28 cellular contexts compared by ENCODE assay signal in genomic region chr11:27455667-27456066, GRCh38. TPM values are rescaled to one million over a fixed set of nuclear protein-coding genes. Genes with fewer than 3 reads are reported as not detected.
A peak's percentile ranks its signal among the peaks of the same experiment; 100 is the strongest.
DNase-seq lines count a peak whose midpoint lies in the region; ATAC-seq, FAIRE-seq and TF ChIP-seq lines count a peak whose summit lies in the region.
"Had no signal": no experiment of that assay in that cellular context is flagged by ENCODE, and none has a peak within 500 bp of the region (broad histone marks: within the 10 kb centered on the region; RNA-seq: fewer than 3 reads in every experiment).

No MANE protein-coding gene starts in this region.

- no peak overlapping the region for H3K9ac ChIP-seq in kidney (ENCODE audit: low read length in 2 of 2)
- H3K9ac ChIP-seq in smooth muscle cell (ENCODE audit: low read depth), result no peak overlapping the region

- POLR2A ChIA-PET in CD4-positive, alpha-beta memory T cell (lab: Charles Lee; ENCODE audit: partially characterized antibody), result no interaction called here

- no peaks in the 10 kb centered on the region for H3K36me3 Mint-ChIP-seq in CD4-positive, alpha-beta memory T cell
- H3K36me3 Mint-ChIP-seq: activated naive CD8-positive, alpha-beta T cell treated with anti-CD3 and anti-CD28 coated beads, Interleukin-2, amount 10 ng/mL, durations not matched to agents 7 days and 5 days; CD8-positive, alpha-beta memory T cell had no signal

- no peaks in the 10 kb centered on the region for H3K27me3 ChIP-seq in body of pancreas
- H3K27me3 ChIP-seq in smooth muscle cell (ENCODE audit: low read depth), result no peaks in the 10 kb centered on the region
- no peaks in the 10 kb centered on the region for H3K27me3 ChIP-seq in CD4-positive, alpha-beta memory T cell (ENCODE audit: insufficient read depth, low read length)
- H3K27me3 ChIP-seq: esophagus muscularis mucosa, gastrocnemius medialis, transverse colon had no signal

- H3K9me3 ChIP-seq in body of pancreas, result no peaks in the 10 kb centered on the region
- no peaks in the 10 kb centered on the region for H3K9me3 ChIP-seq in kidney (ENCODE audit: control insufficient read depth in 1 of 2, low read length in 2 of 2)
- no peaks in the 10 kb centered on the region for H3K9me3 ChIP-seq in smooth muscle cell (replicated peaks; ENCODE audit: low read depth)
- H3K9me3 ChIP-seq in CD4-positive, alpha-beta memory T cell (ENCODE audit: control insufficient read depth in 1 of 2, low read length in 2 of 2), result no peaks in the 10 kb centered on the region
- H3K9me3 ChIP-seq: esophagus muscularis mucosa, gastrocnemius medialis, mucosa of descending colon, transverse colon had no signal

- peak overlapping the region; percentile 69 for H3K4me2 ChIP-seq in smooth muscle cell

- no peaks in the 10 kb centered on the region for H3K4me1 Mint-ChIP-seq in CD4-positive, alpha-beta memory T cell
- H3K4me1 Mint-ChIP-seq: activated CD4-positive, alpha-beta memory T cell treated with anti-CD3 and anti-CD28 coated beads, Interleukin-2, amount 10 ng/mL, durations not matched to agents 7 days and 5 days; activated naive CD8-positive, alpha-beta T cell treated with anti-CD3 and anti-CD28 coated beads, Interleukin-2, amount 10 ng/mL, durations not matched to agents 7 days and 5 days; CD8-positive, alpha-beta memory T cell had no signal

- H2AFZ ChIP-seq in smooth muscle cell (ENCODE audit: low read depth), result no peak overlapping the region

- TF ChIP-seq CTCF in body of pancreas (IDR thresholded peaks at IDR 0.05), result no peak
- TF ChIP-seq CTCF in kidney (IDR thresholded peaks at IDR 0.05; ENCODE audit: borderline replicate concordance, extremely low read depth, insufficient read depth), result no peak
- no peak for TF ChIP-seq CTCF in smooth muscle cell (IDR thresholded peaks at IDR 0.05; ENCODE audit: borderline replicate concordance, insufficient read depth, poor library complexity, severe bottlenecking)

- H3F3A ChIP-seq in smooth muscle cell (ENCODE audit: low read depth), result peaks cover 5% of the 10 kb centered on the region

- peaks cover 1 to 2% of the 10 kb centered on the region in 2 donors for H3K27me3 Mint-ChIP-seq in CD4-positive, alpha-beta memory T cell

- H3K27ac ChIP-seq in body of pancreas, result peak overlapping the region in 3 of 4 donors; percentile 62 to 99 (median 97)
- H3K27ac ChIP-seq in kidney (ENCODE audit: low read depth in 2 of 2, low read length in 2 of 2), result peak overlapping the region; percentile 48 to 84
- H3K27ac ChIP-seq in smooth muscle cell (ENCODE audit: low read depth), result peak overlapping the region; percentile 65
- H3K27ac ChIP-seq in CD4-positive, alpha-beta memory T cell (ENCODE audit: low read depth, low read length), result no peak overlapping the region
- H3K27ac ChIP-seq: esophagus muscularis mucosa, gastrocnemius medialis, transverse colon had no signal

- H3K4me1 ChIP-seq in body of pancreas, result peaks cover 98% of the 10 kb centered on the region
- H3K4me1 ChIP-seq in kidney (ENCODE audit: control insufficient read depth in 1 of 2, insufficient read depth in 1 of 2, low read depth in 1 of 2, low read length in 2 of 2), result peaks cover 14 to 55% of the 10 kb centered on the region in 2 donors
- H3K4me1 ChIP-seq in smooth muscle cell (ENCODE audit: low read depth), result peaks cover 43% of the 10 kb centered on the region
- H3K4me1 ChIP-seq in CD4-positive, alpha-beta memory T cell (ENCODE audit: insufficient read depth, low read length), result no peaks in the 10 kb centered on the region

- H3K4me3 ChIP-seq in body of pancreas, result no peak overlapping the region
- peak overlapping the region; percentile 36 to 37 for H3K4me3 ChIP-seq in kidney (ENCODE audit: low read length in 2 of 2)
- H3K4me3 ChIP-seq in smooth muscle cell, result no peak overlapping the region
- H3K4me3 ChIP-seq in CD4-positive, alpha-beta memory T cell (ENCODE audit: low read length in 2 of 2), result no peak overlapping the region
- H3K4me3 ChIP-seq: esophagus muscularis mucosa, gastrocnemius medialis, mucosa of descending colon, transverse colon had no signal

- intact Hi-C loops in body of pancreas (cut with DNase I) (no loop called here), kidney (cut with DNase I) (no loop called here)
- intact Hi-C loops in CD4-positive, alpha-beta memory T cell (cut with micrococcal nuclease), result no loop called here

- FAIRE-seq in kidney (lab: Jason Lieb, UNC), result no peak

- H3K9me3 Mint-ChIP-seq in CD4-positive, alpha-beta memory T cell, result peaks cover 0 to 4% (median 0%) of the 10 kb centered on the region in 8 donors
- H3K9me3 Mint-ChIP-seq: activated CD4-positive, alpha-beta memory T cell treated with anti-CD3 and anti-CD28 coated beads, Interleukin-2, amount 10 ng/mL, durations not matched to agents 7 days and 5 days; CD8-positive, alpha-beta memory T cell had no signal

- ATAC-seq in body of pancreas (no peak), HG03565 (IDR thresholded peaks at IDR 0.05; ENCODE audit: unreplicated experiment) (no peak)
- ATAC-seq: activated CD4-positive, CD25-positive, alpha-beta regulatory T cell treated with anti-CD3 and anti-CD28 coated beads, Interleukin-2, amount 50 U/mL, for 24 hours; gastrocnemius medialis; left ventricle myocardium superior; Right ventricle myocardium inferior had no signal

- peaks cover 85% of the 10 kb centered on the region for H3K79me2 ChIP-seq in smooth muscle cell (ENCODE audit: low read depth)

- DNase-seq in DMS53 (lab: John Stamatoyannopoulos, UW) (peak; percentile 26), DMS53 treated with DMSO at 0.1 percent for 48 hours (lab: John Stamatoyannopoulos, UW; ENCODE audit: unreplicated experiment) (no peak), body of pancreas (no peak), kidney (no peak), smooth muscle cell (lab: John Stamatoyannopoulos, UW; ENCODE audit: unreplicated experiment) (no peak), anterior cingulate cortex (lab: John Stamatoyannopoulos, UW) (no peak)
- no peak for DNase-seq in CD4-positive, alpha-beta memory T cell
- DNase-seq: 8988T; activated CD4-positive, alpha-beta memory T cell treated with anti-CD3 and anti-CD28 coated beads, Interleukin-2, amount 10 ng/mL, durations not matched to agents 7 days and 5 days; activated effector memory CD4-positive, alpha-beta T cell treated with Interleukin-2 at 50 U/mL for 16 hours; activated naive CD8-positive, alpha-beta T cell treated with anti-CD3 and anti-CD28 coated beads, Interleukin-2, amount 10 ng/mL, durations not matched to agents 7 days and 5 days; activated T-cell treated with anti-CD3 and anti-CD28 coated beads for 4 hours; AML-193; CD8-positive, alpha-beta memory T cell; DMS79 treated with DMSO at 0.1 percent for 48 hours; gastrocnemius medialis; GOT3; hypothalamus; left ventricle myocardium superior; mucosa of descending colon; NCI-H1092 treated with DMSO at 0.1 percent for 48 hours; NCI-H2029; stimulated activated CD8-positive, alpha-beta memory T cell treated with anti-CD3 and anti-CD28 coated beads, Interleukin-4, amount 100 ng/mL, for 48 hours; transverse colon had no signal

- H4K20me1 ChIP-seq in smooth muscle cell (ENCODE audit: low read depth), result peaks cover 83% of the 10 kb centered on the region

- no peak overlapping the region for H3K27ac Mint-ChIP-seq in CD4-positive, alpha-beta memory T cell
- H3K27ac Mint-ChIP-seq: activated CD4-positive, alpha-beta memory T cell treated with anti-CD3 and anti-CD28 coated beads, Interleukin-2, amount 10 ng/mL, durations not matched to agents 7 days and 5 days; activated naive CD8-positive, alpha-beta T cell treated with anti-CD3 and anti-CD28 coated beads, Interleukin-2, amount 10 ng/mL, durations not matched to agents 7 days and 5 days; CD8-positive, alpha-beta memory T cell had no signal

- 69 to 77% methylated on average over 4 of the region's 4 CpGs for WGBS in body of pancreas, 2 donors
- 97% methylated on average over 4 of the region's 4 CpGs for WGBS in smooth muscle cell (ENCODE audit: low lambda C conversion rate)

- CTCF ChIA-PET in CD4-positive, alpha-beta memory T cell (lab: Charles Lee; ENCODE audit: partially characterized antibody), result interaction anchor here (1.9 kb wide), 1 partner anchor 30 kb away, joined by 4 read pairs; no protein-coding TSS in a partner anchor

- no peak overlapping the region for H3K4me3 Mint-ChIP-seq in CD4-positive, alpha-beta memory T cell
- H3K4me3 Mint-ChIP-seq: activated CD4-positive, alpha-beta memory T cell treated with anti-CD3 and anti-CD28 coated beads, Interleukin-2, amount 10 ng/mL, durations not matched to agents 7 days and 5 days; activated naive CD8-positive, alpha-beta T cell treated with anti-CD3 and anti-CD28 coated beads, Interleukin-2, amount 10 ng/mL, durations not matched to agents 7 days and 5 days; CD8-positive, alpha-beta memory T cell had no signal

- no peak for TF ChIP-seq POLR2A in body of pancreas (IDR thresholded peaks at IDR 0.05)

- H3K36me3 ChIP-seq in body of pancreas (replicated peaks in 1 of 2; ENCODE audit: insufficient read depth in 1 of 2, low read depth in 2 of 2) (no peaks in the 10 kb centered on the region), kidney (ENCODE audit: control insufficient read depth in 1 of 2, insufficient read depth in 2 of 2, low read length in 2 of 2) (no peaks in the 10 kb centered on the region), smooth muscle cell (ENCODE audit: low read depth) (no peaks in the 10 kb centered on the region)
- no peaks in the 10 kb centered on the region for H3K36me3 ChIP-seq in CD4-positive, alpha-beta memory T cell (ENCODE audit: insufficient read depth, low read length)
- H3K36me3 ChIP-seq: esophagus muscularis mucosa, gastrocnemius medialis, transverse colon had no signal

RNA-seq across cellular contexts. Expression of gene LGR4, which starts 16.9 kb away (rescaled TPM):
- total RNA-seq in body of pancreas, result 100 to 1,000 TPM; 120 to 145 TPM
- total RNA-seq in kidney, result 109 TPM
- polyA plus RNA-seq in kidney (ENCODE audit: insufficient read depth, low read depth, low replicate concordance), result 22.7 TPM
- total RNA-seq in smooth muscle cell, result 92.2 and 96.5 TPM in 2 replicates
- polyA plus RNA-seq in smooth muscle cell, result 21.4 and 35.9 TPM in 2 replicates
- total RNA-seq in CD4-positive, alpha-beta memory T cell, result 1 to 10 TPM in 1 of 2 experiments, under 1 TPM in 1; 0.58 to 1.6 TPM
- polyA plus RNA-seq in CD4-positive, alpha-beta memory T cell, result under 1 TPM; 0.03 to 0.58 TPM

RNA-seq across cellular contexts. Expression of gene LIN7C, which starts 50.9 kb away (rescaled TPM):
- total RNA-seq in body of pancreas (10 to 100 TPM; 17.5 to 27.8 TPM), kidney (37.8 TPM), smooth muscle cell (30.8 and 45.1 TPM in 2 replicates)
- polyA plus RNA-seq in kidney (ENCODE audit: insufficient read depth, low read depth, low replicate concordance) (9.1 TPM), smooth muscle cell (11.3 and 12.1 TPM in 2 replicates)
- total RNA-seq in CD4-positive, alpha-beta memory T cell, result 10 to 100 TPM; 30.7 to 31.8 TPM
- polyA plus RNA-seq in CD4-positive, alpha-beta memory T cell, result 10 to 100 TPM; 16.4 to 17.8 TPM

Comparison
In these comparisons a context has a peak if more than half of its experiments do, and no peak if none do; other contexts are left out.
1. H3K4me3 ChIP-seq: peak in kidney (2 of 2); none in body of pancreas (0 of 2), smooth muscle cell (single experiment) and CD4-positive, alpha-beta memory T cell (0 of 2).
2. RNA of gene LGR4, which starts 16.9 kb away (total RNA-seq): 120 to 145 TPM in body of pancreas, 109 TPM in kidney (single experiment) and 92.2 to 96.5 TPM in smooth muscle cell; 0.58 to 1.6 TPM in CD4-positive, alpha-beta memory T cell; every median in the first group is over 10 times any median in the second.